In the genomic region with DNA sequence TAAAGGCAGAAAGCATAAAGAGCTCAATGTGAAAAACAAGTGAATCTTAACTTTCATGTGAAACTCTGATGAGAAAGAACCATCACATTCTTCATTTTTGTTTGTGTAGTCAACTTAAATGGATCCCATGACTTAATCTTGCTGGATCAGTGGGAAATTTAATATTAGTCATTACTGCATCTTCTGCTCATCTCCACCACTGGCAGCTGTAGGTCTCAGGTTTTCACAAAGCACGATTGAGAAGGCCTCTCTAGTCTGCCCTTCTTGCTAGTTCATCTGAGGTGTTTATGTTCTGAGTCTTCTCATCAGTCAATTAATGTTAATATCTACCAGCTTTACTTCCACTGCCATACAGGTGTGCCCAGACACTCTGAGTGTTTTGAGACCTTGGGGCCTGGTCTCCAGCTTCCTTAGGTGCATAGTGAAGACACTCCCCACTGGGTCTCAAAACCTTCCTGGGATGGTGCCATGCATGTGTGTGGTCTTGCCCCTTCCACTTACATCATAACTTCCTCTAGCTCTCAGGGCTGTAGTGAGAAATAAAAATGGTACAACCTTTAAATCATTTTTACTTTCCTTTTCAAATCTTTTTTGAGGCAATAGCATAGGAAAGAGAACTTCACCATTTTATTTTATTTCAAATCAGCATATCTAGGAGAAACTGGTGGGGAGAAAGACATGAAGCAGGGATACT, we compare ENCODE assay signal across 23 cellular contexts.
"Had no signal": no experiment of that assay in that cellular context is flagged by ENCODE, and none has a peak within 500 bp of the region (broad histone marks: within the 10 kb centered on the region; RNA-seq: fewer than 3 reads in every experiment).

No MANE protein-coding gene starts in this region.

- H3K36me3 ChIP-seq: esophagus muscularis mucosa, neutrophil, tibial artery, uterus, WERI-Rb-1 had no signal

- H3K27ac ChIP-seq: body of pancreas, coronary artery, esophagus muscularis mucosa, hepatocyte, neutrophil, parathyroid adenoma, tibial artery, uterus, WERI-Rb-1 had no signal

- ATAC-seq: body of pancreas; mucosa of descending colon; naive thymus-derived CD4-positive, alpha-beta T cell; stimulated activated effector memory CD8-positive, alpha-beta T cell treated with anti-CD3 and anti-CD28 coated beads, Interleukin-12 subunit alpha, Interleukin-12 subunit beta, amount 100 ng/mL, for 72 hours had no signal

- H3K27me3 Mint-ChIP-seq: activated CD4-positive, alpha-beta T cell treated with anti-CD3 and anti-CD28 coated beads, Interleukin-2, amount 10 ng/mL, durations not matched to agents 24 days and 14 days; naive thymus-derived CD4-positive, alpha-beta T cell had no signal

- H3K9me3 ChIP-seq: body of pancreas, mucosa of descending colon, neutrophil, tibial artery, uterus had no signal

- H3K4me1 ChIP-seq: body of pancreas, parathyroid adenoma, tibial artery, uterus had no signal

- H3K4me3 Mint-ChIP-seq: activated CD4-positive, alpha-beta T cell treated with anti-CD3 and anti-CD28 coated beads, Interleukin-2, amount 10 ng/mL, durations not matched to agents 24 days and 14 days; stimulated activated effector memory CD8-positive, alpha-beta T cell treated with anti-CD3 and anti-CD28 coated beads, Interleukin-12 subunit alpha, Interleukin-12 subunit beta, amount 100 ng/mL, for 72 hours had no signal

- H3K36me3 Mint-ChIP-seq: stimulated activated effector memory CD8-positive, alpha-beta T cell treated with anti-CD3 and anti-CD28 coated beads, Interleukin-12 subunit alpha, Interleukin-12 subunit beta, amount 100 ng/mL, for 72 hours had no signal

- H3K4me3 ChIP-seq: body of pancreas, coronary artery, esophagus muscularis mucosa, hepatocyte, mucosa of descending colon, tibial artery, uterus had no signal

- DNase-seq: activated CD4-positive, alpha-beta T cell treated with anti-CD3 and anti-CD28 coated beads, Interleukin-2, amount 10 ng/mL, durations not matched to agents 24 days and 14 days; activated CD8-positive, alpha-beta memory T cell treated with anti-CD3 and anti-CD28 coated beads for 24 hours; amygdala; body of pancreas; caudate nucleus; effector CD4-positive, alpha-beta T cell; islet precursor cell; mammary epithelial cell; mucosa of descending colon; stimulated activated CD4-positive, alpha-beta T cell treated with anti-CD3 and anti-CD28 coated beads, Interleukin-12 subunit alpha, Interleukin-12 subunit beta, amount 100 ng/mL, for 4 hours; stimulated activated CD4-positive, alpha-beta T cell treated with anti-CD3 and anti-CD28 coated beads, Interleukin-2, amount 100 ng/mL, for 24 hours; T-helper 1 cell; T1000; tibial artery; uterus; WERI-Rb-1 had no signal

- H3K9me3 Mint-ChIP-seq: stimulated activated effector memory CD8-positive, alpha-beta T cell treated with anti-CD3 and anti-CD28 coated beads, Interleukin-12 subunit alpha, Interleukin-12 subunit beta, amount 100 ng/mL, for 72 hours had no signal

- H3K27ac Mint-ChIP-seq: activated CD4-positive, alpha-beta T cell treated with anti-CD3 and anti-CD28 coated beads, Interleukin-2, amount 10 ng/mL, durations not matched to agents 24 days and 14 days; stimulated activated effector memory CD8-positive, alpha-beta T cell treated with anti-CD3 and anti-CD28 coated beads, Interleukin-12 subunit alpha, Interleukin-12 subunit beta, amount 100 ng/mL, for 72 hours had no signal

- H3K27me3 ChIP-seq: body of pancreas, esophagus muscularis mucosa, hepatocyte, neutrophil, tibial artery, uterus had no signal
